Comparison of ENCODE assay signal across 1 cellular context in genomic region chr19:32748497-32748896, GRCh38.
TF ChIP-seq lines count a peak whose summit lies in the region.

No MANE protein-coding gene starts in this region.

TF ChIP-seq in H1, 55 proteins besides CTCF, POLR2A, EP300 and RAD21:
- no peak for TF ChIP-seq USF2 (IDR thresholded peaks at IDR 0.05; ENCODE audit: low read length)
- TF ChIP-seq TEAD4 (IDR thresholded peaks at IDR 0.05; ENCODE audit: low read depth, low read length) = no peak
- no peak for TF ChIP-seq HDAC6 (IDR thresholded peaks at IDR 0.05; ENCODE audit: low read depth, low read length)
- TF ChIP-seq SP4 (IDR thresholded peaks at IDR 0.05; ENCODE audit: low read length) = no peak
- TF ChIP-seq CHD1 (IDR thresholded peaks at IDR 0.05; ENCODE audit: low read depth, low read length) = no peak
- no peak for TF ChIP-seq EGR1 (IDR thresholded peaks at IDR 0.05; ENCODE audit: borderline replicate concordance, low read depth, low read length)
- TF ChIP-seq BCL11A (IDR thresholded peaks at IDR 0.05; ENCODE audit: low read depth in 2 of 2, low read length in 2 of 2) = no peak
- TF ChIP-seq POLR2AphosphoS5 (IDR thresholded peaks at IDR 0.05; ENCODE audit: low read depth, low read length) = no peak
- no peak for TF ChIP-seq BRCA1 (IDR thresholded peaks at IDR 0.05; ENCODE audit: low read depth, low read length)
- no peak for TF ChIP-seq TBP (IDR thresholded peaks at IDR 0.05; ENCODE audit: low read depth, low read length)
- TF ChIP-seq HDAC2 (IDR thresholded peaks at IDR 0.05; ENCODE audit: borderline replicate concordance in 1 of 2, low read depth in 2 of 2, low read length in 2 of 2) = no peak
- TF ChIP-seq CBX5 (IDR thresholded peaks at IDR 0.05; ENCODE audit: low read depth, low read length) = no peak
- no peak for TF ChIP-seq NRF1 (IDR thresholded peaks at IDR 0.05; ENCODE audit: low read depth, low read length)
- no peak for TF ChIP-seq RFX5 (IDR thresholded peaks at IDR 0.05; ENCODE audit: borderline replicate concordance, low read depth, low read length)
- no peak for TF ChIP-seq FOSL1 (IDR thresholded peaks at IDR 0.05; ENCODE audit: insufficient read depth, low read depth, low read length)
- no peak for TF ChIP-seq CHD2 (IDR thresholded peaks at IDR 0.05; ENCODE audit: low read length)
- TF ChIP-seq TAF1 (IDR thresholded peaks at IDR 0.05; ENCODE audit: low read depth, low read length) = no peak
